Comparison of ENCODE assay signal across 2 cellular contexts in genomic region chr1:24442764-24443163, GRCh38.
TF ChIP-seq lines count a peak whose summit lies in the region.

No MANE protein-coding gene starts in this region.

TF ChIP-seq in SK-N-SH, 30 proteins besides CTCF, POLR2A, EP300 and RAD21 (continued from another document):
- TF ChIP-seq EZH2phosphoT487 (IDR thresholded peaks at IDR 0.05; ENCODE audit: borderline replicate concordance, low read depth) = no peak
- TF ChIP-seq ELF1 (IDR thresholded peaks at IDR 0.05) = no peak
- no peak for TF ChIP-seq MAX (IDR thresholded peaks at IDR 0.05; ENCODE audit: low read depth)
- no peak for TF ChIP-seq USF1 (IDR thresholded peaks at IDR 0.05; ENCODE audit: borderline replicate concordance, low read depth)
- TF ChIP-seq TEAD4 (IDR thresholded peaks at IDR 0.05; ENCODE audit: borderline replicate concordance, insufficient read depth) = no peak
- no peak for TF ChIP-seq ZBTB33 (IDR thresholded peaks at IDR 0.05; ENCODE audit: borderline replicate concordance, low read depth)
- no peak for TF ChIP-seq GABPA (IDR thresholded peaks at IDR 0.05; ENCODE audit: low read depth)
- no peak for TF ChIP-seq SIN3A (IDR thresholded peaks at IDR 0.05; ENCODE audit: borderline replicate concordance, low read depth, low read length)
- no peak for TF ChIP-seq GATA2 (CRISPR knock-in tag; IDR thresholded peaks at IDR 0.05)
- TF ChIP-seq FOXJ3 (CRISPR knock-in tag; IDR thresholded peaks at IDR 0.05) = no peak
- no peak for TF ChIP-seq FOXM1 (IDR thresholded peaks at IDR 0.05; ENCODE audit: low read depth)
- no peak for TF ChIP-seq NRF1 (IDR thresholded peaks at IDR 0.05; ENCODE audit: low read depth, low read length)
TF ChIP-seq in SK-N-SH: peak in this region for 0.

TF ChIP-seq in SK-N-SH treated with all-trans-retinoic acid at 6 μM for 48 hours, 23 proteins besides CTCF, POLR2A, EP300 and RAD21 (continued from another document):
- TF ChIP-seq ZFP30 (CRISPR knock-in tag; IDR thresholded peaks at IDR 0.05) (no peak), ARNTL (CRISPR knock-in tag; IDR thresholded peaks at IDR 0.05; ENCODE audit: borderline replicate concordance, low read depth) (no peak), OSR1 (CRISPR knock-in tag; IDR thresholded peaks at IDR 0.05) (no peak), PPARA (CRISPR knock-in tag; IDR thresholded peaks at IDR 0.05; ENCODE audit: borderline replicate concordance) (no peak), ESRRG (CRISPR knock-in tag; IDR thresholded peaks at IDR 0.05) (no peak)
